33 cellular contexts compared by ENCODE assay signal in the genomic region with DNA sequence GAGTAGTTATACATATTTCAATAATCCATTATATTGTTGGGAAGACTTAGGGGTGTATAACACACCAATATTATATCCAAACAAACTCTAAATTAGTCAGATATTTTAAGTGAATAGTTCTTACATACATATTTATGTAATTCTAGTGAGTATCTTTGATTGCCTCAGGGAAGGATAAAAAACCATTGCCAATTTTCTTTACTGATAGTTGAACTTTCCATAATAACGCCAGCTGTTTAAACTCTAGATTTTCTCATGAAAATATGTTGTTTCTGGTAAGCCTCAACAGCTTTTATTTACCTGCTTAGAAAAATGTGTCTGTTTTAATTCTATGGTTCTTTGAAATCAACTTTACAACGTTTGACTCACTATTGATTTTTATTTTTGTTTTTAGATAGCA.
"Had no signal": no experiment of that assay in that cellular context is flagged by ENCODE, and none has a peak within 500 bp of the region (broad histone marks: within the 10 kb centered on the region; RNA-seq: fewer than 3 reads in every experiment).

No MANE protein-coding gene starts in this region.

- FAIRE-seq: astrocyte, bronchial epithelial cell had no signal

- H3K9me3 ChIP-seq: adrenal gland, ascending aorta, breast epithelium had no signal

- H3K36me3 ChIP-seq: adrenal gland, ascending aorta, brain microvascular endothelial cell, cardiac muscle cell had no signal

- H3K27me3 ChIP-seq: adrenal gland, ascending aorta, brain microvascular endothelial cell, breast epithelium, cardiac muscle cell had no signal

- H3K27ac ChIP-seq: adrenal gland, ascending aorta, brain microvascular endothelial cell, breast epithelium, cardiac muscle cell had no signal

- H3K4me1 ChIP-seq: adrenal gland, ascending aorta, breast epithelium had no signal

- H3K4me3 ChIP-seq: adrenal gland, ascending aorta, breast epithelium, cardiac muscle cell had no signal

- ATAC-seq: activated naive CD4-positive, alpha-beta T cell treated with anti-CD3 and anti-CD28 coated beads, Interleukin-2, amount 50 U/mL, for 72 hours; activated naive CD8-positive, alpha-beta T cell treated with anti-CD3 and anti-CD28 coated beads, Interleukin-2, amount 50 U/mL, for 24 hours; activated T-cell treated with anti-CD3 and anti-CD28 coated beads, Interleukin-2, amount 50 U/mL, for 4 hours; activated T-cell treated with anti-CD3 and anti-CD28 coated beads, Interleukin-2, amount 50 U/mL, for 72 hours; activated T-helper 17 cell treated with anti-CD3 and anti-CD28 coated beads, Interleukin-2, amount 50 U/mL, for 72 hours had no signal

- DNase-seq: activated effector memory CD4-positive, alpha-beta T cell treated with anti-CD3 and anti-CD28 coated beads, Interleukin-2, amount 50 U/mL, for 16 hours; activated effector memory CD4-positive, alpha-beta T cell treated with Interleukin-2 at 50 U/mL for 16 hours; activated gamma-delta T cell; activated gamma-delta T cell treated with Interleukin-2 at 50 U/mL for 16 hours; activated naive CD4-positive, alpha-beta T cell; activated naive CD4-positive, alpha-beta T cell treated with anti-CD3 and anti-CD28 coated beads for 36 hours; activated naive CD4-positive, alpha-beta T cell treated with anti-CD3 and anti-CD28 coated beads, Interleukin-2, amount 10 ng/mL, durations not matched to agents 7 days and 5 days; activated naive CD4-positive, alpha-beta T cell treated with anti-CD3 and anti-CD28 coated beads, Interleukin-2, amount 50 U/mL, for 16 hours; activated naive CD4-positive, alpha-beta T cell treated with Interleukin-2 at 50 U/mL for 16 hours; activated naive CD8-positive, alpha-beta T cell treated with anti-CD3 and anti-CD28 coated beads for 36 hours; activated naive CD8-positive, alpha-beta T cell treated with anti-CD3 and anti-CD28 coated beads, Interleukin-2, amount 10 ng/mL, durations not matched to agents 7 days and 5 days; activated naive CD8-positive, alpha-beta T cell treated with anti-CD3 and anti-CD28 coated beads, Interleukin-2, amount 50 U/mL, for 24 hours; activated T-cell treated with anti-CD3 and anti-CD28 coated beads, Interleukin-2, amount 50 U/mL, for 1 hour; activated T-cell treated with anti-CD3 and anti-CD28 coated beads, Interleukin-2, amount 50 U/mL, for 24 hours; activated T-cell treated with anti-CD3 and anti-CD28 coated beads, Interleukin-2, amount 50 U/mL, for 4 hours; activated T-cell treated with anti-CD3 and anti-CD28 coated beads, Interleukin-2, amount 50 U/mL, for 48 hours; activated T-cell treated with anti-CD3 and anti-CD28 coated beads, Interleukin-2, amount 50 U/mL, for 72 hours; adrenal gland; amniotic stem cell; amygdala; anterior cingulate cortex; aorta; brain microvascular endothelial cell; caudate nucleus; central memory CD4-positive, alpha-beta T cell; cerebellar nuclear complex had no signal
